ENCODE assay signal across 8 cellular contexts in the genomic region with DNA sequence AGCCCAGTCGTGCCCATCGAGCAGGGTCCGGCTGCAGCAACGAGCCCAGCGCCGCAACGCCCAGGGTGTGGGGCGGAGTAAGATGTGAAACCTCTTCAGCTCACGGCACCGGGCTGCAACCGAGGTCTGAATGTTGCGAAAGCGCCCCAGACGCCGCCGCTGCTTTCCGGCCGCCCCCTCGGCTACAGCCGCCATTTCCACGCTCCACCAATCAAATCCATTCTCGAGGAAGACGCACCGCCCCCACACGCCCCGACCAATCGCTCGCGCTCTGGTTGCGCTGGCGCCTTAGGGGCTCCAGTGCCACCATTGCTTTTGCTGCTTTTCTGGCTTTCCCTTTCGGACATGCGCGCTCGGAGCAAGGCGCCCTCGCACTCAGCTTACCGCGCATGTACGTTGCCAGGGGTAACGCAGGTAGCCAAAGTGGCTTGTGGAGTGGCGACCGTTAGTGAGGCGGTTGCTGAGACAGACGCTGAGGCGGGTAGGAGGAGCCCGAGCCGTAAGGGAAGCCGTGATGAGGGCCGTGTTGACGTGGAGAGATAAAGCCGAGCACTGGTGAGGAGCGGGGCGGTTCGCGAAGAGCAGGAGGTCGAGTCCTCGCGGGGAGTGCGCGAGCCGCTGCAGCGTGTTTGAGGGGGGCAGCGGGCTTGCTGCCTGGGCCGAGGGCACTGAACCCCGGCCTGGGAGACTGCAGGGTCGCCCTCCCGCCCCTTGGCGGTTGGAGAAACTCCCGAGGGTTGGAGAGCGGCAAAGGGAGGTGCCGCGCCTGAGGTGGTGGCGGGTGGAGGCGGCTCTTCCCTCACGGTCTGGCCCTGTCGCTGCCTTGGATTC. TPM values are rescaled to one million over a fixed set of nuclear protein-coding genes. Genes with fewer than 3 reads are reported as not detected.
DNase-seq lines count a peak whose midpoint lies in the region; ATAC-seq and TF ChIP-seq lines count a peak whose summit lies in the region.

A gene with protein sequence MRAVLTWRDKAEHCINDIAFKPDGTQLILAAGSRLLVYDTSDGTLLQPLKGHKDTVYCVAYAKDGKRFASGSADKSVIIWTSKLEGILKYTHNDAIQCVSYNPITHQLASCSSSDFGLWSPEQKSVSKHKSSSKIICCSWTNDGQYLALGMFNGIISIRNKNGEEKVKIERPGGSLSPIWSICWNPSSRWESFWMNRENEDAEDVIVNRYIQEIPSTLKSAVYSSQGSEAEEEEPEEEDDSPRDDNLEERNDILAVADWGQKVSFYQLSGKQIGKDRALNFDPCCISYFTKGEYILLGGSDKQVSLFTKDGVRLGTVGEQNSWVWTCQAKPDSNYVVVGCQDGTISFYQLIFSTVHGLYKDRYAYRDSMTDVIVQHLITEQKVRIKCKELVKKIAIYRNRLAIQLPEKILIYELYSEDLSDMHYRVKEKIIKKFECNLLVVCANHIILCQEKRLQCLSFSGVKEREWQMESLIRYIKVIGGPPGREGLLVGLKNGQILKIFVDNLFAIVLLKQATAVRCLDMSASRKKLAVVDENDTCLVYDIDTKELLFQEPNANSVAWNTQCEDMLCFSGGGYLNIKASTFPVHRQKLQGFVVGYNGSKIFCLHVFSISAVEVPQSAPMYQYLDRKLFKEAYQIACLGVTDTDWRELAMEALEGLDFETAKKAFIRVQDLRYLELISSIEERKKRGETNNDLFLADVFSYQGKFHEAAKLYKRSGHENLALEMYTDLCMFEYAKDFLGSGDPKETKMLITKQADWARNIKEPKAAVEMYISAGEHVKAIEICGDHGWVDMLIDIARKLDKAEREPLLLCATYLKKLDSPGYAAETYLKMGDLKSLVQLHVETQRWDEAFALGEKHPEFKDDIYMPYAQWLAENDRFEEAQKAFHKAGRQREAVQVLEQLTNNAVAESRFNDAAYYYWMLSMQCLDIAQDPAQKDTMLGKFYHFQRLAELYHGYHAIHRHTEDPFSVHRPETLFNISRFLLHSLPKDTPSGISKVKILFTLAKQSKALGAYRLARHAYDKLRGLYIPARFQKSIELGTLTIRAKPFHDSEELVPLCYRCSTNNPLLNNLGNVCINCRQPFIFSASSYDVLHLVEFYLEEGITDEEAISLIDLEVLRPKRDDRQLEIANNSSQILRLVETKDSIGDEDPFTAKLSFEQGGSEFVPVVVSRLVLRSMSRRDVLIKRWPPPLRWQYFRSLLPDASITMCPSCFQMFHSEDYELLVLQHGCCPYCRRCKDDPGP (plus strand): TSS at position 408 of the 831 bp plus-strand sequence. CDS start 107 bp downstream, at position 515.
A gene (minus strand): TSS at position 132 of the 831 bp plus-strand sequence. CDS start 115 bp downstream, at position 17.

- peak within 1 kb of the TSS; percentile 95 to 96 for H3K27ac Mint-ChIP-seq in activated naive CD4-positive, alpha-beta T cell treated with anti-CD3 and anti-CD28 coated beads, Interleukin-2, amount 50 U/mL, for 72 hours

- H3K9me3 ChIP-seq in suprapubic skin = no peaks in the 10 kb centered on the region

- DNase-seq in GM10248 (ENCODE audit: extremely low spot score) (peak; percentile 98), NCI-H1092 treated with DMSO at 0.1 percent for 48 hours (lab: John Stamatoyannopoulos, UW) (peak; percentile 99), SKM-1 (lab: John Stamatoyannopoulos, UW; ENCODE audit: unreplicated experiment) (peak; percentile 96), globus pallidus (ENCODE audit: low spot score) (peak; percentile 98), nucleus accumbens (lab: John Stamatoyannopoulos, UW) (peak; percentile 81 to 98 (median 96)), suprapubic skin (ENCODE audit: low spot score in 2 of 2) (peak; percentile 98 to 99)
- DNase-seq in activated naive CD4-positive, alpha-beta T cell treated with anti-CD3 and anti-CD28 coated beads, Interleukin-2, amount 50 U/mL, for 72 hours (ENCODE audit: low spot score in 2 of 2) = peak; percentile 98 to 99

- POLR2A ChIA-PET in GM10248 (lab: Yijun Ruan, JAX) = interaction anchor here (0.5 to 1.3 kb wide), 8 partner anchors 10 to 387 kb away, joined by 3 to 10 read pairs (median 5); a partner anchor contains a TSS

- TF ChIP-seq POLR2A in suprapubic skin (IDR thresholded peaks at IDR 0.05) = peak; percentile 61 to 82

- whole genome bisulfite sequencing in suprapubic skin = under 1% methylated on average over 47 of the region's 77 CpGs

- peak; percentile 92 for ATAC-seq in HG02610 (IDR thresholded peaks at IDR 0.05; ENCODE audit: unreplicated experiment)
- peak; percentile 89 to 92 for ATAC-seq in activated naive CD4-positive, alpha-beta T cell treated with anti-CD3 and anti-CD28 coated beads, Interleukin-2, amount 50 U/mL, for 72 hours

- peaks cover 30 to 38% of the 10 kb centered on the region in 2 donors for H3K36me3 Mint-ChIP-seq in activated naive CD4-positive, alpha-beta T cell treated with anti-CD3 and anti-CD28 coated beads, Interleukin-2, amount 50 U/mL, for 72 hours

- H3K27me3 ChIP-seq in suprapubic skin = no peaks in the 10 kb centered on the region

- CTCF ChIA-PET in GM10248 (lab: Yijun Ruan, JAX) = interaction anchor here (1.3 to 4.6 kb wide), 5 partner anchors 11 to 56 kb away, joined by 3 to 17 read pairs (median 6); a partner anchor contains a TSS

- TF ChIP-seq CTCF in GM10248 (IDR thresholded peaks at IDR 0.05; ENCODE audit: control extremely low read depth, extremely low read depth, low read depth, missing control alignments) (no peak), suprapubic skin (IDR thresholded peaks at IDR 0.05) (no peak)

- H3K4me3 ChIP-seq in suprapubic skin = peak within 1 kb of the TSS; percentile 61

- TF ChIP-seq EP300 in suprapubic skin (IDR thresholded peaks at IDR 0.05) = no peak

- peaks cover 64% of the 10 kb centered on the region for H3K4me1 ChIP-seq in suprapubic skin

- peaks cover 23% of the 10 kb centered on the region for H3K36me3 ChIP-seq in suprapubic skin

- no peaks in the 10 kb centered on the region for H3K9me3 Mint-ChIP-seq in activated naive CD4-positive, alpha-beta T cell treated with anti-CD3 and anti-CD28 coated beads, Interleukin-2, amount 50 U/mL, for 72 hours

- peak within 1 kb of the TSS; percentile 95 for H3K27ac ChIP-seq in suprapubic skin

RNA-seq across cellular contexts. Expression of the first gene that starts in this region (rescaled TPM):
- total RNA-seq in activated naive CD4-positive, alpha-beta T cell treated with anti-CD3 and anti-CD28 coated beads, Interleukin-2, amount 50 U/mL, for 72 hours = 10 to 100 TPM; 29.5 to 39.8 TPM
- 10 to 100 TPM in 3 of 4 donors, 1 to 10 TPM in 1; 9.5 to 47.6 (median 24.5) TPM for total RNA-seq in suprapubic skin

RNA-seq across cellular contexts. Expression of the second gene that starts in this region (rescaled TPM):
- 10 to 100 TPM; 49.6 to 64.1 TPM for total RNA-seq in activated naive CD4-positive, alpha-beta T cell treated with anti-CD3 and anti-CD28 coated beads, Interleukin-2, amount 50 U/mL, for 72 hours
- 10 to 100 TPM; 14.8 to 42.5 (median 24.0) TPM for total RNA-seq in suprapubic skin

Comparison
In these comparisons a context has a peak if more than half of its experiments do, and no peak if none do; other contexts are left out.
1. Peak in every context shown above with its lines: DNase-seq, ATAC-seq, H3K4me3 ChIP-seq and H3K27ac ChIP-seq.